ENCODE assay signal across 1 cellular context in genomic region chr19:44891016-44891882, GRCh38.
TF ChIP-seq lines count a peak whose summit lies in the region.

TSS of gene TOMM40 (plus strand) at chr19:44891254. CDS start at chr19:44891416, 162 bp downstream.

TF ChIP-seq in HEK293, 187 proteins besides CTCF, POLR2A, EP300 and RAD21 (continued from another document and continues in another):
- TF ChIP-seq REST (tag by site-specific recombination; IDR thresholded peaks at IDR 0.05), result no peak
- 0 out of 2 replicates have a peak, but pooled peaks have one; percentile 10 for TF ChIP-seq GLIS1 (tag by site-specific recombination; IDR thresholded peaks at IDR 0.05)
- TF ChIP-seq ZNF24 (tag by site-specific recombination; IDR thresholded peaks at IDR 0.05), result no peak
- TF ChIP-seq PRDM2 (tag by site-specific recombination; IDR thresholded peaks at IDR 0.05; ENCODE audit: borderline replicate concordance), result no peak
- no peak for TF ChIP-seq ZSCAN18 (tag by site-specific recombination; IDR thresholded peaks at IDR 0.05)
- TF ChIP-seq ZFP41 (tag by site-specific recombination; IDR thresholded peaks at IDR 0.05; ENCODE audit: borderline replicate concordance), result no peak
- no peak for TF ChIP-seq TCF7L2 (IDR thresholded peaks at IDR 0.05; ENCODE audit: borderline replicate concordance, low read depth, low read length)
- no peak for TF ChIP-seq ZNF324 (tag by site-specific recombination; IDR thresholded peaks at IDR 0.05)
- TF ChIP-seq ZNF660 (tag by site-specific recombination; IDR thresholded peaks at IDR 0.05), result no peak
- TF ChIP-seq ZBTB26 (tag by site-specific recombination; optimal IDR thresholded peaks at IDR 0.05), result peak; percentile 24
- TF ChIP-seq ZBTB8A (tag by site-specific recombination; IDR thresholded peaks at IDR 0.05), result no peak
- TF ChIP-seq OVOL3 (tag by site-specific recombination; IDR thresholded peaks at IDR 0.05), result no peak
- TF ChIP-seq MZF1 (tag by site-specific recombination; IDR thresholded peaks at IDR 0.05; ENCODE audit: borderline replicate concordance), result no peak
- TF ChIP-seq BCL11A (tag by site-specific recombination; IDR thresholded peaks at IDR 0.05; ENCODE audit: low read depth), result no peak
- TF ChIP-seq INSM2 (tag by site-specific recombination; IDR thresholded peaks at IDR 0.05), result no peak
- no peak for TF ChIP-seq ZNF394 (tag by site-specific recombination; IDR thresholded peaks at IDR 0.05; ENCODE audit: borderline replicate concordance)
- no peak for TF ChIP-seq ZNF639 (tag by site-specific recombination; IDR thresholded peaks at IDR 0.05)
- no peak for TF ChIP-seq ZSCAN16 (tag by site-specific recombination; IDR thresholded peaks at IDR 0.05)
- no peak for TF ChIP-seq ELK4 (IDR thresholded peaks at IDR 0.05; ENCODE audit: borderline replicate concordance, low read depth, low read length)
- TF ChIP-seq AEBP2 (tag by site-specific recombination; IDR thresholded peaks at IDR 0.05; ENCODE audit: borderline replicate concordance), result no peak
- TF ChIP-seq ZNF664 (tag by site-specific recombination; IDR thresholded peaks at IDR 0.05), result no peak
- no peak for TF ChIP-seq PRDM6 (tag by site-specific recombination; IDR thresholded peaks at IDR 0.05)
- TF ChIP-seq ZNF561 (tag by site-specific recombination; IDR thresholded peaks at IDR 0.05; ENCODE audit: borderline replicate concordance), result peak; percentile 49; the same call in 1 of the 2 replicates
- no peak for TF ChIP-seq ZNF184 (tag by site-specific recombination; IDR thresholded peaks at IDR 0.05)
- no peak for TF ChIP-seq ZBTB21 (tag by site-specific recombination; IDR thresholded peaks at IDR 0.05)
- TF ChIP-seq ZNF792 (tag by site-specific recombination; IDR thresholded peaks at IDR 0.05), result no peak
- 0 out of 2 replicates have a peak, but pooled peaks have one; percentile 36 for TF ChIP-seq PBX3 (CRISPR knock-in tag; IDR thresholded peaks at IDR 0.05)
- TF ChIP-seq ZBTB44 (tag by site-specific recombination; IDR thresholded peaks at IDR 0.05), result no peak
- TF ChIP-seq SETDB1 (IDR thresholded peaks at IDR 0.05; ENCODE audit: insufficient read length, low read length), result no peak
